Comparison of ENCODE assay signal across 20 cellular contexts in the genomic region with DNA sequence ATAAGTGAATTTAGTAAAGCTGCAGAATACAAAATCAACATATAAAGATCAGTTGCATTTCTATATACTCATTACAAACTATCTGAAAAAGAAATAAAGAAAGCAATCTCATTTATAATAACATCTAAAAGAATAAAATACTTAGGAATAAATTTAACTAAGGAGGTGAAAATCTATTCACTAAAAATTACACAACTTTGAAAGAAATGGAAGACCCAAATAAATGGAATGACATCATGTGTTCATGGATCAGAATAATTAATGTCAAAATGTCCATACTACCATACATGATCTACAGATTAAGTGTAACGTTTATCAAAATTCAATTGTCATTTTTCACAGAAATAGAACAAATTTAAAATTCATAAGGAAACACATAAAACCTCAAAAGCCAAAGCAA.
DNase-seq lines count a peak whose midpoint lies in the region; ATAC-seq, FAIRE-seq and TF ChIP-seq lines count a peak whose summit lies in the region.
"Had no signal": no experiment of that assay in that cellular context is flagged by ENCODE, and none has a peak within 500 bp of the region (broad histone marks: within the 10 kb centered on the region; RNA-seq: fewer than 3 reads in every experiment).

No MANE protein-coding gene starts in this region.

- no peaks in the 10 kb centered on the region for H4K20me1 ChIP-seq in HepG2 (ENCODE audit: insufficient read depth, low read length)
- H4K20me1 ChIP-seq: BLaER1 treated with 17β-estradiol and CSF1 and Interleukin-3, amounts not matched to agents 10 nM and 100 nM had no signal

- no peaks in the 10 kb centered on the region for H3K36me3 ChIP-seq in HepG2 (replicated peaks in 1 of 2; ENCODE audit: control insufficient read depth in 1 of 2, insufficient read depth in 2 of 2, low read length in 2 of 2)
- H3K36me3 ChIP-seq in right lobe of liver: no peaks in the 10 kb centered on the region
- H3K36me3 ChIP-seq in pancreas: no peaks in the 10 kb centered on the region
- H3K36me3 ChIP-seq: BLaER1 treated with 17β-estradiol and CSF1 and Interleukin-3, amounts not matched to agents 10 nM and 100 nM had no signal

- POLR2A ChIA-PET in HepG2 (lab: Yijun Ruan, JAX): no interaction called here

- no peaks in the 10 kb centered on the region for H3K27me3 ChIP-seq in HepG2 (ENCODE audit: control insufficient read depth in 1 of 2, insufficient read depth in 2 of 2, low read length in 2 of 2)
- no peaks in the 10 kb centered on the region for H3K27me3 ChIP-seq in right lobe of liver
- H3K27me3 ChIP-seq in pancreas: no peaks in the 10 kb centered on the region
- H3K27me3 ChIP-seq: BLaER1 treated with 17β-estradiol and CSF1 and Interleukin-3, amounts not matched to agents 10 nM and 100 nM had no signal

- H3K4me3 ChIP-seq in HepG2 (replicated peaks in 1 of 3; ENCODE audit: insufficient read depth in 1 of 3, low read depth in 2 of 3, low read length in 3 of 3): no peak overlapping the region
- H3K4me3 ChIP-seq in right lobe of liver: no peak overlapping the region
- no peak overlapping the region for H3K4me3 ChIP-seq in pancreas
- H3K4me3 ChIP-seq: A549; BLaER1 treated with 17β-estradiol and CSF1 and Interleukin-3, amounts not matched to agents 10 nM and 100 nM had no signal

- no peak overlapping the region for H3K4me2 ChIP-seq in HepG2 (ENCODE audit: low read depth, low read length)
- H3K4me2 ChIP-seq: A549; BLaER1 treated with 17β-estradiol and CSF1 and Interleukin-3, amounts not matched to agents 10 nM and 100 nM had no signal

- no TSS peak for BruUV-seq in HepG2 (replicated peaks; lab: Mats Ljungman, UMichigan)

- H3K27ac ChIP-seq in HepG2 (ENCODE audit: extremely low read length, insufficient read depth, low read length) (no peak overlapping the region), right lobe of liver (no peak overlapping the region), pancreas (no peak overlapping the region)
- H3K27ac ChIP-seq: 22Rv1; A549; BLaER1 treated with 17β-estradiol and CSF1 and Interleukin-3, amounts not matched to agents 10 nM and 100 nM; C4-2B had no signal

- no peak overlapping the region for H2AFZ ChIP-seq in HepG2 (ENCODE audit: low read length)

- no peak for TF ChIP-seq EP300 in HepG2 (IDR thresholded peaks at IDR 0.05; ENCODE audit: low read depth in 2 of 2, low read length in 2 of 2)
- no peak for TF ChIP-seq EP300 in HepG2 (CRISPR knock-in tag; IDR thresholded peaks at IDR 0.05; ENCODE audit: borderline replicate concordance)

- H3K4me1 ChIP-seq in HepG2 (ENCODE audit: insufficient read depth, low read length) (no peaks in the 10 kb centered on the region), right lobe of liver (no peaks in the 10 kb centered on the region), pancreas (no peaks in the 10 kb centered on the region)
- H3K4me1 ChIP-seq: A549; BLaER1 treated with 17β-estradiol and CSF1 and Interleukin-3, amounts not matched to agents 10 nM and 100 nM; Caco-2 had no signal

- no peak for TF ChIP-seq RAD21 in HepG2 (CRISPR knock-in tag; IDR thresholded peaks at IDR 0.05)

- FAIRE-seq in HepG2 (lab: Jason Lieb, UNC) (no peak), pancreas (lab: Jason Lieb, UNC) (peak; percentile 49)
- FAIRE-seq: A549, D721Med, G401.6, GM12891, GM19239 had no signal

- no peaks in the 10 kb centered on the region for H3K79me2 ChIP-seq in HepG2 (ENCODE audit: insufficient read depth, low read length)

- CTCF ChIA-PET in HepG2 (lab: Yijun Ruan, JAX; ENCODE audit: low intra/inter-chr PET ratio, low total read pairs): no interaction called here

- WGBS in HepG2 (ENCODE audit: low lambda C conversion rate): 0% methylated on average over 1 of the region's 1 CpG
- 37% methylated on average over 1 of the region's 1 CpG for WGBS in right lobe of liver (ENCODE audit: insufficient coverage, low coverage, low lambda C conversion rate, missing lambda C conversion rate)
- 32 to 52% methylated on average over 1 of the region's 1 CpG for WGBS in pancreas, 2 donors

- no peak for ATAC-seq in HepG2
- no peak for ATAC-seq in right lobe of liver
- ATAC-seq in pancreas: no peak
- ATAC-seq in GM19324 (IDR thresholded peaks at IDR 0.05; ENCODE audit: low FRiP score, unreplicated experiment): no peak
- ATAC-seq in GM19395 (IDR thresholded peaks at IDR 0.05; ENCODE audit: unreplicated experiment): no peak
- ATAC-seq: A549; CD8-positive, alpha-beta T cell had no signal

- intact Hi-C loops in HepG2 (cut with micrococcal nuclease; ENCODE audit: unreplicated experiment): no loop called here
- intact Hi-C loops in right lobe of liver (cut with DNase I): no loop called here
- intact Hi-C loops in pancreas (cut with DNase I): no loop called here

- TF ChIP-seq POLR2A in HepG2 (IDR thresholded peaks at IDR 0.05; ENCODE audit: insufficient read depth in 1 of 2, low read depth in 2 of 2, low read length in 2 of 2) (no peak), right lobe of liver (IDR thresholded peaks at IDR 0.05) (no peak)

- H3K9me3 ChIP-seq in HepG2 (ENCODE audit: low read length) (peaks cover 29% of the 10 kb centered on the region), right lobe of liver (peaks cover 0 to 6% (median 0%) of the 10 kb centered on the region in 4 donors), pancreas (no peaks in the 10 kb centered on the region)
- H3K9me3 ChIP-seq: A549 had no signal

- no peak for TF ChIP-seq CTCF in HepG2 (CRISPR knock-in tag; IDR thresholded peaks at IDR 0.05)
- TF ChIP-seq CTCF in right lobe of liver (IDR thresholded peaks at IDR 0.05): no peak
- TF ChIP-seq CTCF in pancreas (IDR thresholded peaks at IDR 0.05): no peak

- H3K9ac ChIP-seq in HepG2 (ENCODE audit: insufficient read depth, low read depth, low read length): no peak overlapping the region
- H3K9ac ChIP-seq: BLaER1 treated with 17β-estradiol and CSF1 and Interleukin-3, amounts not matched to agents 10 nM and 100 nM had no signal

- in situ Hi-C loops in HepG2 (cut with HindIII; ENCODE audit: extremely low pct_ligation_motif_present, low pct_unique_long_range_greater_than_20kb): no loop called here

- DNase-seq in HepG2 (ENCODE audit: low spot score) (no peak), right lobe of liver (no peak), pancreas (no peak)
- DNase-seq: AML-193; Caco-2; Calu3; CD4-positive, alpha-beta T cell; CD8-positive, alpha-beta T cell; DMS79 treated with DMSO at 0.1 percent for 48 hours; GF-D8 had no signal

TF ChIP-seq in HepG2, 621 proteins besides CTCF, POLR2A, EP300 and RAD21:
- TF ChIP-seq SNAI1 (CRISPR knock-in tag; IDR thresholded peaks at IDR 0.05; ENCODE audit: borderline replicate concordance): no peak
- TF ChIP-seq SRSF9 (IDR thresholded peaks at IDR 0.05; ENCODE audit: borderline replicate concordance, insufficient read depth, low read depth, low read length, poor library complexity, severe bottlenecking): no peak
- peak; percentile 61 for TF ChIP-seq ATF7 (IDR thresholded peaks at IDR 0.05)
- no peak for TF ChIP-seq ATF7 (CRISPR knock-in tag; IDR thresholded peaks at IDR 0.05)
- no peak for TF ChIP-seq SNAPC4 (CRISPR knock-in tag; IDR thresholded peaks at IDR 0.05)
- no peak for TF ChIP-seq TRIM24 (CRISPR knock-in tag; IDR thresholded peaks at IDR 0.05)
- TF ChIP-seq KDM5B (CRISPR knock-in tag; IDR thresholded peaks at IDR 0.05; ENCODE audit: borderline replicate concordance): no peak
